35 cellular contexts compared by ENCODE assay signal in the genomic region with DNA sequence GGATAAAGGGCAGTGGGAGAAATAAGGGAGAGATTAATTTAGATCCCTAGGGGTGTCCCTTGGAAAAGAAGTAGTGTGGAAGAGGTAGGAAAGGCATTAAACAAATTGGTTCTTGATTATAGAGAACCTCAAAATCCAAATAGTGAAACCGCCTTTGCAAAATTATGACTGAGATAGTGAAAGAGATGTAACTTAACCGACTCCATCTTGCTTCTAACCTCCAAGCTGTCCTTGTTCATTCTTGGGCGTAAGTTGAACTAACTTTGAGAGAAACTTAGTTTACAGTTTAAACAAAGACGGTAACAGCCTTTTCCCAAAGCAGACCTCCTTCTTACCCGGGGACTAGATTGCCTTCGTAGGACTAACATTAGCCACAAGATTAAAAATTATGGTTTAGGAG.
"Had no signal": no experiment of that assay in that cellular context is flagged by ENCODE, and none has a peak within 500 bp of the region (broad histone marks: within the 10 kb centered on the region; RNA-seq: fewer than 3 reads in every experiment).

No MANE protein-coding gene starts in this region.

- H3K27me3 ChIP-seq: ascending aorta had no signal

- H3K27ac Mint-ChIP-seq: activated B cell treated with CpG ODN at 0.5 μM for 24 hours; activated CD4-positive, alpha-beta memory T cell treated with anti-CD3 and anti-CD28 coated beads for 36 hours; activated CD4-positive, alpha-beta T cell treated with anti-CD3 and anti-CD28 coated beads, Interleukin-2, amount 10 ng/mL, durations not matched to agents 24 days and 14 days; activated CD8-positive, alpha-beta T cell treated with anti-CD3 and anti-CD28 coated beads for 36 hours; activated naive CD4-positive, alpha-beta T cell treated with anti-CD3 and anti-CD28 coated beads for 36 hours; activated naive CD4-positive, alpha-beta T cell treated with anti-CD3 and anti-CD28 coated beads, Interleukin-2, amount 50 U/mL, for 24 hours; activated naive CD8-positive, alpha-beta T cell; activated naive CD8-positive, alpha-beta T cell treated with anti-CD3 and anti-CD28 coated beads, Interleukin-2, amount 10 ng/mL, durations not matched to agents 7 days and 5 days; activated T-cell treated with anti-CD3 and anti-CD28 coated beads, Interleukin-2, amount 50 U/mL, for 72 hours; activated T-helper 1 cell treated with anti-CD3 and anti-CD28 coated beads, Interleukin-12 subunit alpha, Interleukin-12 subunit beta, Interleukin-2, Interleukin-4 antibody, amounts not matched to agents 30 ng/mL and 10 ng/mL and 1 ng/mL, durations not matched to agents 14 hours and 24 hours and 36 hours; activated T-helper 17 cell treated with anti-CD3 and anti-CD28 coated beads, Interleukin-2, amount 50 U/mL, for 72 hours; T-helper 1 cell treated with Interleukin-12 subunit alpha and Interleukin-12 subunit beta and Interleukin-4 antibody, amounts not matched to agents 30 μg/mL and 1 μg/mL, for 36 hours; T-helper 2 cell treated with Interferon-gamma antibody and Interleukin-4, amounts not matched to agents 5 μg/mL and 100 μg/mL, for 36 hours had no signal

- H3K36me3 Mint-ChIP-seq: activated CD4-positive, alpha-beta memory T cell treated with anti-CD3 and anti-CD28 coated beads for 36 hours; activated naive CD4-positive, alpha-beta T cell treated with anti-CD3 and anti-CD28 coated beads, Interleukin-2, amount 50 U/mL, for 24 hours; activated naive CD8-positive, alpha-beta T cell; activated naive CD8-positive, alpha-beta T cell treated with anti-CD3 and anti-CD28 coated beads, Interleukin-2, amount 10 ng/mL, durations not matched to agents 7 days and 5 days; brain had no signal

- DNase-seq: activated B cell treated with CpG ODN at 0.5 μM for 24 hours; activated CD4-positive, alpha-beta memory T cell treated with anti-CD3 and anti-CD28 coated beads for 36 hours; activated CD4-positive, alpha-beta T cell treated with anti-CD3 and anti-CD28 coated beads for 4 hours; activated CD4-positive, alpha-beta T cell treated with anti-CD3 and anti-CD28 coated beads, Interleukin-2, amount 10 ng/mL, durations not matched to agents 24 days and 14 days; activated CD4-positive, alpha-beta T cell treated with anti-CD3 and anti-CD28 coated beads, Interleukin-2, amount 50 U/mL, for 1 hour; activated CD4-positive, alpha-beta T cell treated with anti-CD3 and anti-CD28 coated beads, Interleukin-2, amount 50 U/mL, for 4 hours; activated CD4-positive, CD25-positive, alpha-beta regulatory T cell treated with anti-CD3 and anti-CD28 coated beads, Interleukin-2, amount 50 U/mL, for 72 hours; activated CD8-positive, alpha-beta memory T cell treated with anti-CD3 and anti-CD28 coated beads, Interleukin-2, amount 50 U/mL, for 4 hours; activated CD8-positive, alpha-beta T cell treated with anti-CD3 and anti-CD28 coated beads for 36 hours; activated effector memory CD4-positive, alpha-beta T cell treated with anti-CD3 and anti-CD28 coated beads, Interleukin-2, amount 50 U/mL, for 16 hours; activated gamma-delta T cell treated with Interleukin-2 at 50 U/mL for 16 hours; activated naive CD4-positive, alpha-beta T cell; activated naive CD4-positive, alpha-beta T cell treated with anti-CD3 and anti-CD28 coated beads for 36 hours; activated naive CD8-positive, alpha-beta T cell treated with anti-CD3 and anti-CD28 coated beads, Interleukin-2, amount 10 ng/mL, durations not matched to agents 7 days and 5 days; activated naive CD8-positive, alpha-beta T cell treated with anti-CD3 and anti-CD28 coated beads, Interleukin-2, amount 50 U/mL, for 24 hours; activated T-cell treated with anti-CD3 and anti-CD28 coated beads for 4 hours; activated T-cell treated with anti-CD3 and anti-CD28 coated beads, Interleukin-2, amount 50 U/mL, for 1 hour; activated T-cell treated with anti-CD3 and anti-CD28 coated beads, Interleukin-2, amount 50 U/mL, for 4 hours; activated T-cell treated with anti-CD3 and anti-CD28 coated beads, Interleukin-2, amount 50 U/mL, for 72 hours; amygdala; anterior cingulate cortex; central memory CD4-positive, alpha-beta T cell; T-helper 2 cell; T-helper 9 cell had no signal

- H3K4me3 Mint-ChIP-seq: activated B cell treated with CpG ODN at 0.5 μM for 24 hours; activated CD4-positive, alpha-beta memory T cell treated with anti-CD3 and anti-CD28 coated beads for 36 hours; activated CD4-positive, alpha-beta T cell treated with anti-CD3 and anti-CD28 coated beads, Interleukin-2, amount 10 ng/mL, durations not matched to agents 24 days and 14 days; activated CD8-positive, alpha-beta T cell treated with anti-CD3 and anti-CD28 coated beads for 36 hours; activated naive CD4-positive, alpha-beta T cell treated with anti-CD3 and anti-CD28 coated beads for 36 hours; activated naive CD4-positive, alpha-beta T cell treated with anti-CD3 and anti-CD28 coated beads, Interleukin-2, amount 50 U/mL, for 24 hours; activated naive CD8-positive, alpha-beta T cell; activated naive CD8-positive, alpha-beta T cell treated with anti-CD3 and anti-CD28 coated beads, Interleukin-2, amount 10 ng/mL, durations not matched to agents 7 days and 5 days; activated naive CD8-positive, alpha-beta T cell treated with anti-CD3 and anti-CD28 coated beads, Interleukin-2, amount 50 U/mL, for 24 hours; activated T-cell treated with anti-CD3 and anti-CD28 coated beads, Interleukin-2, amount 50 U/mL, for 4 hours; activated T-cell treated with anti-CD3 and anti-CD28 coated beads, Interleukin-2, amount 50 U/mL, for 72 hours; activated T-helper 1 cell treated with anti-CD3 and anti-CD28 coated beads, Interleukin-12 subunit alpha, Interleukin-12 subunit beta, Interleukin-2, Interleukin-4 antibody, amounts not matched to agents 30 ng/mL and 10 ng/mL and 1 ng/mL, durations not matched to agents 14 hours and 24 hours and 36 hours; activated T-helper 17 cell treated with anti-CD3 and anti-CD28 coated beads, Interleukin-2, amount 50 U/mL, for 72 hours; T-helper 1 cell treated with Interleukin-12 subunit alpha and Interleukin-12 subunit beta and Interleukin-4 antibody, amounts not matched to agents 30 μg/mL and 1 μg/mL, for 36 hours; T-helper 2 cell treated with Interferon-gamma antibody and Interleukin-4, amounts not matched to agents 5 μg/mL and 100 μg/mL, for 36 hours had no signal

- H3K4me3 ChIP-seq: ascending aorta had no signal

- H3K9me3 Mint-ChIP-seq: activated B cell treated with CpG ODN at 0.5 μM for 24 hours; activated CD4-positive, alpha-beta memory T cell treated with anti-CD3 and anti-CD28 coated beads for 36 hours; activated CD4-positive, alpha-beta T cell treated with anti-CD3 and anti-CD28 coated beads, Interleukin-2, amount 10 ng/mL, durations not matched to agents 24 days and 14 days; activated CD8-positive, alpha-beta T cell treated with anti-CD3 and anti-CD28 coated beads for 36 hours; activated naive CD4-positive, alpha-beta T cell treated with anti-CD3 and anti-CD28 coated beads for 36 hours; activated naive CD4-positive, alpha-beta T cell treated with anti-CD3 and anti-CD28 coated beads, Interleukin-2, amount 50 U/mL, for 24 hours; activated naive CD8-positive, alpha-beta T cell treated with anti-CD3 and anti-CD28 coated beads, Interleukin-2, amount 10 ng/mL, durations not matched to agents 7 days and 5 days; activated naive CD8-positive, alpha-beta T cell treated with anti-CD3 and anti-CD28 coated beads, Interleukin-2, amount 50 U/mL, for 24 hours; activated T-cell treated with anti-CD3 and anti-CD28 coated beads, Interleukin-2, amount 50 U/mL, for 4 hours; activated T-cell treated with anti-CD3 and anti-CD28 coated beads, Interleukin-2, amount 50 U/mL, for 72 hours; activated T-helper 1 cell treated with anti-CD3 and anti-CD28 coated beads, Interleukin-12 subunit alpha, Interleukin-12 subunit beta, Interleukin-2, Interleukin-4 antibody, amounts not matched to agents 30 ng/mL and 10 ng/mL and 1 ng/mL, durations not matched to agents 14 hours and 24 hours and 36 hours; activated T-helper 17 cell treated with anti-CD3 and anti-CD28 coated beads, Interleukin-2, amount 50 U/mL, for 72 hours; T-helper 1 cell treated with Interleukin-12 subunit alpha and Interleukin-12 subunit beta and Interleukin-4 antibody, amounts not matched to agents 30 μg/mL and 1 μg/mL, for 36 hours; T-helper 2 cell treated with Interferon-gamma antibody and Interleukin-4, amounts not matched to agents 5 μg/mL and 100 μg/mL, for 36 hours had no signal

- H3K27me3 Mint-ChIP-seq: activated naive CD8-positive, alpha-beta T cell had no signal

- H3K9me3 ChIP-seq: ascending aorta had no signal

- H3K27ac ChIP-seq: ascending aorta, VCaP had no signal

- H3K36me3 ChIP-seq: ascending aorta had no signal

- H3K4me1 Mint-ChIP-seq: activated T-helper 17 cell treated with anti-CD3 and anti-CD28 coated beads, Interleukin-2, amount 50 U/mL, for 72 hours had no signal

- FAIRE-seq: colon, TTC549 had no signal
